In genomic region chr7:73971701-73972341, GRCh38 we compare ENCODE assay signal across 1 cellular context.
A peak's percentile ranks its signal among the peaks of the same experiment; 100 is the strongest.
TF ChIP-seq lines count a peak whose summit lies in the region.

No MANE protein-coding gene starts in this region.

TF ChIP-seq in H1, 55 proteins besides CTCF, POLR2A, EP300 and RAD21 (continued from another document):
- TF ChIP-seq USF2 (IDR thresholded peaks at IDR 0.05; ENCODE audit: low read length) (peak; percentile 60), E2F6 (IDR thresholded peaks at IDR 0.05) (peak; percentile 84), TAF1 (IDR thresholded peaks at IDR 0.05; ENCODE audit: low read depth, low read length) (no peak), MAX (IDR thresholded peaks at IDR 0.05) (peak; percentile 91)
